ENCODE assay signal across 16 cellular contexts in the genomic region with DNA sequence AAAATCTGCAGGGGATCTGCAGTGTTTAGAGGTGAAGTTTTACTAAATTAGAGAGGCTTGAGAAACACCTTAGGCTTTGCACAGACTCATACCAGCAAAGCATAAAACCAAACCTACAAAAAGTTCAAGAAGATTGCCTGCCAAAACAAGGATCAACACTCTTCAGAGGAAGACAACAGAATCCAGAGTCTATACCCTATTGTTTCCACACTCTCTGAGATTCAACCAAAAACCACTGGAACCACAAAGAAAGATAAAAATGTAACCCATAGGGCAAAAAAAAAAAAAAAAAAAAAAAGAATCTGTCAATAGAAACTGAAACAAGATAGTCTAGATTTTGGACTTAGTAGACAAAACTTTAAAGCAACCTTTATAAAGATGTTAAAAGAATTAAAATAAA.
"Had no signal": no experiment of that assay in that cellular context is flagged by ENCODE, and none has a peak within 500 bp of the region (broad histone marks: within the 10 kb centered on the region; RNA-seq: fewer than 3 reads in every experiment).

No MANE protein-coding gene starts in this region.

- H3K27me3 ChIP-seq: dorsolateral prefrontal cortex, gastroesophageal sphincter, hepatocyte had no signal

- DNase-seq: dermis blood vessel endothelial cell; dorsolateral prefrontal cortex; effector CD4-positive, alpha-beta T cell; effector memory CD4-positive, alpha-beta T cell; foreskin keratinocyte; heart left ventricle; hypothalamus; left cardiac atrium; left lung; left ventricle myocardium superior; lower lobe of right lung; mesenchymal stem cell had no signal

- H3K79me2 ChIP-seq: hepatocyte had no signal

- H3K4me2 ChIP-seq: hepatocyte had no signal

- H3K36me3 ChIP-seq: esophagus muscularis mucosa, gastroesophageal sphincter, heart left ventricle, left lung, lower lobe of right lung had no signal

- H3K9me3 ChIP-seq: left lung, lower lobe of right lung had no signal

- H3K4me3 ChIP-seq: coronary artery, dorsolateral prefrontal cortex, esophagus muscularis mucosa, gastroesophageal sphincter, heart left ventricle, hepatocyte, left lung, lower lobe of right lung had no signal

- H2AFZ ChIP-seq: hepatocyte had no signal

- ATAC-seq: foreskin keratinocyte, gastroesophageal sphincter, heart left ventricle, left cardiac atrium, left lung, left ventricle myocardium superior, lower lobe of right lung had no signal

- H3K27ac ChIP-seq: coronary artery, dorsolateral prefrontal cortex, esophagus muscularis mucosa, foreskin keratinocyte, gastroesophageal sphincter, heart left ventricle, hepatocyte, left lung, lower lobe of right lung had no signal

- H3K4me1 ChIP-seq: left lung, lower lobe of right lung had no signal
